Comparison of ENCODE assay signal across 8 cellular contexts in the genomic region with DNA sequence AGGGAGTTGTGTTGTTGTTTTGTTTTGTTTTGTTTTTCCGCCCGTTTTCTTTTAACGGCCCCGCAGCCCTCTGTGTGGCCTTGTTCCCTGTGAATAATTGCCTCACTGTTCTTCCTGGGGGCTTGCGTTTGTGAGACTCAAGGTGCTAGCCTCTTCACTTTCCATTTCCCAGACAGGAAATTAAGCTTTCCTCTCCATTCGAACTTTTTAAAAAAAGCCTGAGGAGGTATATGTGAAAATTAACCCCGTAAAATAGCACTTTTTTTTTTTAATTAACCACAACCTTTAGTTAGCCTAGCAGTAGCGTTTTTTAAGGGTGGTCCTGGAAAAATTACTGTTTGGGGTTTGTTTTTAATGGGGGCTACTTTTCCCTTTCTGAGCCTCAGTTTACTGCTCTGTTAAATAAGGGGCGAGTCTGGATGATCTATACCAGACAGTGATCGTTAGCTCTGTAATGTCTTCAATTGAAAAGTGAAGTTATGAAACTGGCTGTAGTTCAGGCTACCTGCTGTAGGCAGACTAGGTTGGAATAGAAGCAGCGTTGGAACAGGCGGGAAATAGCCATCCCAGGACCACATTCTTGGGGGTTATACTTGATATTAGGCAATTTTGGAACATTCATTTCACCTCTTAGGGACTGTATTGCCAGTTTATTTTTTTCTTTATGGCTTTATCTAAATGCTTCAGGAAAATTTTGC. TPM values are rescaled to one million over a fixed set of nuclear protein-coding genes. Genes with fewer than 3 reads are reported as not detected.
DNase-seq lines count a peak whose midpoint lies in the region; ATAC-seq, FAIRE-seq and TF ChIP-seq lines count a peak whose summit lies in the region.

No MANE protein-coding gene starts in this region.

- no peak for FAIRE-seq in A549 (lab: Jason Lieb, UNC)

- H3K4me2 ChIP-seq in A549, result peak overlapping the region; percentile 96

- H3K9me3 ChIP-seq in A549, result no peaks in the 10 kb centered on the region

- peak overlapping the region; percentile 98 to 100 (median 99) for H3K4me3 Mint-ChIP-seq in nephron

- 15% methylated on average over 12 of the region's 12 CpGs for WGBS in A549 (ENCODE audit: missing lambda C conversion rate)

- DNase-seq in A549 (ENCODE audit: low read depth in 1 of 2, low spot score in 1 of 2), result no peak
- peak; percentile 26 for DNase-seq in NB4 (ENCODE audit: low read depth)
- peak; percentile 27 for DNase-seq in choroid plexus epithelial cell (ENCODE audit: low read depth)
- DNase-seq in T1000 (lab: John Stamatoyannopoulos, UW), result no peak
- DNase-seq in middle frontal gyrus (ENCODE audit: extremely low spot score, low spot score), result no peak

- peaks cover 32% of the 10 kb centered on the region; the same call in 2 of the 3 replicates for H3K4me1 ChIP-seq in A549

- TF ChIP-seq POLR2A in A549 (IDR thresholded peaks at IDR 0.05; ENCODE audit: low read length), result no peak
- no peak for TF ChIP-seq POLR2A in NB4 (IDR thresholded peaks at IDR 0.05; ENCODE audit: extremely low read depth, insufficient read length)

- no peak for TF ChIP-seq RAD21 in A549 (conservative IDR thresholded peaks at IDR 0.05 in 1 of 2, IDR thresholded peaks at IDR 0.05 in 1 of 2)

- no peak for ATAC-seq in A549
- ATAC-seq in GM21390 (IDR thresholded peaks at IDR 0.05; ENCODE audit: unreplicated experiment), result peak; percentile 5
- ATAC-seq in GM21360 (IDR thresholded peaks at IDR 0.05; ENCODE audit: unreplicated experiment), result no peak

- H3K27ac Mint-ChIP-seq in nephron, result peak overlapping the region; percentile 95 to 99 (median 99)

- H3K4me3 ChIP-seq in A549, result peak overlapping the region; percentile 91
- H3K4me3 ChIP-seq in NB4 (ENCODE audit: low read depth, low read length), result peak overlapping the region; percentile 96
- H3K4me3 ChIP-seq in choroid plexus epithelial cell (ENCODE audit: low read depth, low read length), result peak overlapping the region; percentile 92

- no peaks in the 10 kb centered on the region for H3K9me3 Mint-ChIP-seq in nephron

- no peak for TF ChIP-seq CTCF in A549 (IDR thresholded peaks at IDR 0.05)
- no peak for TF ChIP-seq CTCF in NB4 (IDR thresholded peaks at IDR 0.05; ENCODE audit: low read depth, low read length)
- TF ChIP-seq CTCF in choroid plexus epithelial cell (conservative IDR thresholded peaks at IDR 0.05; ENCODE audit: low read depth, low read length), result no peak
- TF ChIP-seq CTCF in nephron (IDR thresholded peaks at IDR 0.05; ENCODE audit: unreplicated experiment in 3 of 3), result no peak

- no peaks in the 10 kb centered on the region for H3K27me3 Mint-ChIP-seq in nephron (ENCODE audit: low read depth)

- CTCF ChIA-PET in A549 (lab: Yijun Ruan, JAX), result interaction anchor here (0.8 to 3.5 kb wide), 7 partner anchors 10 to 416 kb away, joined by 3 to 36 read pairs (median 4); no protein-coding TSS in a partner anchor

- POLR2A ChIA-PET in A549 (lab: Yijun Ruan, JAX), result interaction anchor here (0.7 to 2.4 kb wide), 2 partner anchors 169 to 264 kb away, joined by 3 to 23 read pairs; partner anchors contain the start of gene VAPB

- H3K36me3 Mint-ChIP-seq in nephron (ENCODE audit: low read depth), result no peaks in the 10 kb centered on the region

- peak overlapping the region; percentile 90 to 95 for H3K27ac ChIP-seq in A549

- TF ChIP-seq EP300 in A549 (IDR thresholded peaks at IDR 0.05), result no peak

- H3K4me1 Mint-ChIP-seq in nephron, result peaks cover 41% of the 10 kb centered on the region

TF ChIP-seq in A549, 52 proteins besides CTCF, POLR2A, EP300 and RAD21:
- TF ChIP-seq CEBPB (IDR thresholded peaks at IDR 0.05) (no peak), GATA3 (IDR thresholded peaks at IDR 0.05; ENCODE audit: borderline replicate concordance) (no peak), NFE2L2 (conservative IDR thresholded peaks at IDR 0.05; ENCODE audit: low read length) (no peak), FOSB (CRISPR knock-in tag; IDR thresholded peaks at IDR 0.05) (no peak)

RNA-seq across cellular contexts. Expression of gene STX16, which starts 1.7 kb away (rescaled TPM):
- 63.0 and 71.6 TPM in 2 replicates for polyA plus RNA-seq in A549 (2011; rRNA removed)
- polyA plus RNA-seq in A549 (2012; cell fraction: cytosol; rRNA removed), result 33.2 and 35.8 TPM in 2 replicates
- polyA plus RNA-seq in A549 (2012; cell fraction: nucleus; rRNA removed), result 41.9 and 63.5 TPM in 2 replicates
- 65.1 to 79.0 TPM (median 68.5 TPM) in 3 replicates for polyA plus RNA-seq in A549 (2017; fragmentation: RNase III; extraction: RNeasy Plus Mini Kit Qiagen cat#74134 plus additional on column Dnase treatment)
- 15.5 and 20.0 TPM in 2 replicates for polyA minus RNA-seq in A549 (2011; rRNA and poly(A)+ RNA removed)

RNA-seq across cellular contexts. Expression of gene NPEPL1, which starts 39.8 kb away (rescaled TPM):
- polyA plus RNA-seq in A549 (2011; rRNA removed) (8.6 and 10.6 TPM in 2 replicates), A549 (2017; fragmentation: RNase III; extraction: RNeasy Plus Mini Kit Qiagen cat#74134 plus additional on column Dnase treatment) (31.5 to 40.3 TPM (median 34.6 TPM) in 3 replicates)
- polyA plus RNA-seq in A549 (2012; cell fraction: cytosol; rRNA removed), result 10.2 and 13.4 TPM in 2 replicates
- polyA plus RNA-seq in A549 (2012; cell fraction: nucleus; rRNA removed), result 65.1 and 84.8 TPM in 2 replicates
- 11.4 and 13.9 TPM in 2 replicates for polyA minus RNA-seq in A549 (2011; rRNA and poly(A)+ RNA removed)

Comparison
In these comparisons a context has a peak if more than half of its experiments do, and no peak if none do; other contexts are left out.
1. DNase-seq: peak in NB4 (single experiment) and choroid plexus epithelial cell (single experiment); none in A549 (0 of 2), T1000 (single experiment) and middle frontal gyrus (single experiment).
2. Peak in every context shown above with its lines, with median percentiles within 50 percentile points of each other: H3K4me3 ChIP-seq.